ENCODE assay signal across 19 cellular contexts in the genomic region with DNA sequence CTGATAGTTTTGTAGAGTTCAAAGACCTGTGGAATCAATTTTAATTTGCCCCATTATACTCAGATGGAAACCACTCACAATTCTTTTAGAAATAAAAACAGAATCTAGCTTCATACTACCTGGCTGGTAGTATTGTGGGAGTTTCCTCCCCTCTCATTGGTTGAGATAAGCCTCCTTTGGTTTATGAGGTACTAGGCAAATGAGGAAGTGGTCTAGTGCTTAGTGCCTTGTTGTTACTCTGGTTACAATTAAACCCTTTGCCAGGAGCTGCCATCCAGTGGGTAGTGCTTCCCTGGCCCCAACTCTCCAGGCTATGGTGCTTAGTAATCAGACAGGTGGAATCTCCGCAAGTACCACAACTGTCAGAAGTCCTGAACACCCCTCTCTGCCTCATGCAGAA.
"Had no signal": no experiment of that assay in that cellular context is flagged by ENCODE, and none has a peak within 500 bp of the region (broad histone marks: within the 10 kb centered on the region; RNA-seq: fewer than 3 reads in every experiment).

No MANE protein-coding gene starts in this region.

- H3K9me3 ChIP-seq: ovary, prostate gland, thoracic aorta had no signal

- H3K4me3 ChIP-seq: heart right ventricle, ovary, prostate gland, thoracic aorta had no signal

- H3K36me3 ChIP-seq: heart right ventricle, ovary, prostate gland, thoracic aorta had no signal

- H3K27ac ChIP-seq: epithelial cell of prostate, heart right ventricle, ovary, prostate gland, VCaP had no signal

- H3K4me1 ChIP-seq: heart right ventricle, prostate gland had no signal

- ATAC-seq: activated CD8-positive, alpha-beta T cell treated with anti-CD3 and anti-CD28 coated beads, Interleukin-2, amount 10 ng/mL, durations not matched to agents 7 days and 5 days; heart right ventricle; left cardiac atrium; naive thymus-derived CD4-positive, alpha-beta T cell had no signal

- H3K27me3 ChIP-seq: ovary had no signal

- DNase-seq: activated CD4-positive, alpha-beta T cell treated with anti-CD3 and anti-CD28 coated beads, Interleukin-2, amount 10 ng/mL, durations not matched to agents 7 days and 5 days; activated CD4-positive, CD25-positive, alpha-beta regulatory T cell treated with anti-CD3 and anti-CD28 coated beads, Interleukin-2, amount 50 U/mL, for 72 hours; activated CD8-positive, alpha-beta T cell treated with anti-CD3 and anti-CD28 coated beads, Interleukin-2, amount 10 ng/mL, durations not matched to agents 7 days and 5 days; activated gamma-delta T cell; activated naive CD4-positive, alpha-beta T cell treated with anti-CD3 and anti-CD28 coated beads, Interleukin-2, amount 50 U/mL, for 16 hours; anterior cingulate cortex; heart right ventricle; islet precursor cell; left cardiac atrium; mesenchymal stem cell; ovary; stimulated activated CD4-positive, alpha-beta T cell treated with anti-CD3 and anti-CD28 coated beads, Interleukin-2, amount 100 ng/mL, for 48 hours; stimulated activated CD8-positive, alpha-beta memory T cell treated with anti-CD3 and anti-CD28 coated beads, Interleukin-4, amount 100 ng/mL, for 48 hours; stimulated activated naive CD4-positive, alpha-beta T cell had no signal
